ENCODE assay signal across 15 cellular contexts in genomic region chr3:106097817-106098410, GRCh38.
DNase-seq lines count a peak whose midpoint lies in the region; ATAC-seq and TF ChIP-seq lines count a peak whose summit lies in the region.
"Had no signal": no experiment of that assay in that cellular context is flagged by ENCODE, and none has a peak within 500 bp of the region (broad histone marks: within the 10 kb centered on the region; RNA-seq: fewer than 3 reads in every experiment).

No MANE protein-coding gene starts in this region.

- ATAC-seq in HG03108 (IDR thresholded peaks at IDR 0.05; ENCODE audit: unreplicated experiment) (no peak), GM18909 (IDR thresholded peaks at IDR 0.05; ENCODE audit: poor library complexity, unreplicated experiment) (no peak)

- H3K79me2 ChIP-seq in GM23248 (ENCODE audit: insufficient read depth) (no peaks in the 10 kb centered on the region), osteoblast (ENCODE audit: insufficient read depth, low read length) (no peaks in the 10 kb centered on the region)

- peaks cover 7% of the 10 kb centered on the region for H3F3A ChIP-seq in GM23248 (ENCODE audit: insufficient read depth)

- no peak overlapping the region for H3K9ac ChIP-seq in GM23248
- H3K9ac ChIP-seq in adipocyte (ENCODE audit: low read length) = peak overlapping the region; percentile 9

- DNase-seq in GM23248 (no peak), adipocyte (ENCODE audit: low read depth) (peak; percentile 6), fibroblast of the aortic adventitia (ENCODE audit: low read depth) (peak; percentile 55), osteoblast (ENCODE audit: insufficient read length, low spot score, missing footprints) (peak; percentile 71), cerebellar nuclear complex (lab: John Stamatoyannopoulos, UW) (no peak), NCI-H345 treated with DMSO at 0.1 percent for 48 hours (lab: John Stamatoyannopoulos, UW; ENCODE audit: unreplicated experiment) (no peak)
- DNase-seq: COR-L47, H7, NCI-H1417, NCI-H187 treated with DMSO at 0.1 percent for 48 hours, NCI-H446, NCI-H69, SIG-M5 had no signal

- H3K27me3 ChIP-seq in GM23248 (replicated peaks; ENCODE audit: insufficient read depth) (no peaks in the 10 kb centered on the region), adipocyte (replicated peaks; ENCODE audit: control insufficient read depth, insufficient read depth, low read length) (no peaks in the 10 kb centered on the region), osteoblast (ENCODE audit: insufficient read depth, low read length) (no peaks in the 10 kb centered on the region)

- H3K9me3 ChIP-seq in GM23248 (ENCODE audit: low read depth) (no peaks in the 10 kb centered on the region), adipocyte (ENCODE audit: control insufficient read depth, low read length) (peaks cover 6% of the 10 kb centered on the region), osteoblast (ENCODE audit: low read depth, low read length) (no peaks in the 10 kb centered on the region)

- no peaks in the 10 kb centered on the region for H3K36me3 ChIP-seq in GM23248 (ENCODE audit: low read depth)
- no peaks in the 10 kb centered on the region for H3K36me3 ChIP-seq in adipocyte (ENCODE audit: control insufficient read depth, insufficient read depth, low read length, severe bottlenecking)
- H3K36me3 ChIP-seq in osteoblast (ENCODE audit: insufficient read depth, low read length) = no peaks in the 10 kb centered on the region

- H3K27ac ChIP-seq in GM23248 (no peak overlapping the region), osteoblast (ENCODE audit: low read depth, low read length) (peak overlapping the region; percentile 22)

- H3K4me2 ChIP-seq in GM23248 (ENCODE audit: unreplicated experiment) (no peak overlapping the region), osteoblast (ENCODE audit: insufficient read depth, low read length) (peak overlapping the region; percentile 5)

- H4K20me1 ChIP-seq in GM23248 (ENCODE audit: insufficient read depth) (no peaks in the 10 kb centered on the region), osteoblast (ENCODE audit: insufficient read depth, low read length) (no peaks in the 10 kb centered on the region)

- no peaks in the 10 kb centered on the region for H3K9me2 ChIP-seq in GM23248 (ENCODE audit: insufficient read depth)

- no peak overlapping the region for H3K4me3 ChIP-seq in GM23248
- H3K4me3 ChIP-seq in adipocyte (ENCODE audit: low read length) = peak overlapping the region; percentile 8
- no peak overlapping the region for H3K4me3 ChIP-seq in fibroblast of the aortic adventitia (ENCODE audit: low read depth, low read length)
- H3K4me3 ChIP-seq in osteoblast (ENCODE audit: insufficient read depth, low read length) = no peak overlapping the region

- H2AFZ ChIP-seq in GM23248 (0 out of 2 replicates have a peak overlapping the region, but pooled peaks have one; percentile 20), osteoblast (ENCODE audit: low read length) (peak overlapping the region; percentile 40)

- TF ChIP-seq CTCF in fibroblast of the aortic adventitia (IDR thresholded peaks at IDR 0.05; ENCODE audit: insufficient read depth, low read length) (no peak), osteoblast (IDR thresholded peaks at IDR 0.05; ENCODE audit: extremely low read depth, low read depth, low read length) (no peak)

- H3K4me1 ChIP-seq in GM23248 (ENCODE audit: insufficient read depth) (peaks cover 7% of the 10 kb centered on the region; the same call in 1 of the 2 replicates), adipocyte (ENCODE audit: control insufficient read depth, insufficient read depth, low read length) (peaks cover 13% of the 10 kb centered on the region), osteoblast (ENCODE audit: insufficient read depth, low read length) (peaks cover 11% of the 10 kb centered on the region)

- 67 to 80% methylated on average over 4 of the region's 4 CpGs for WGBS in GM23248 (ENCODE audit: low coverage in 1 of 2, low lambda C conversion rate in 2 of 2, missing lambda C conversion rate in 2 of 2), 2 experiments

- in situ Hi-C loops in GM23248 (cut with MboI) = no loop called here

Comparison
In these comparisons a context has a peak if more than half of its experiments do, and no peak if none do; other contexts are left out.
1. DNase-seq: peak in adipocyte (single experiment), fibroblast of the aortic adventitia (single experiment) and osteoblast (single experiment); none in GM23248 (single experiment), cerebellar nuclear complex (0 of 2) and NCI-H345 treated with DMSO at 0.1 percent for 48 hours (single experiment).